1 cellular context compared by ENCODE assay signal in the genomic region with DNA sequence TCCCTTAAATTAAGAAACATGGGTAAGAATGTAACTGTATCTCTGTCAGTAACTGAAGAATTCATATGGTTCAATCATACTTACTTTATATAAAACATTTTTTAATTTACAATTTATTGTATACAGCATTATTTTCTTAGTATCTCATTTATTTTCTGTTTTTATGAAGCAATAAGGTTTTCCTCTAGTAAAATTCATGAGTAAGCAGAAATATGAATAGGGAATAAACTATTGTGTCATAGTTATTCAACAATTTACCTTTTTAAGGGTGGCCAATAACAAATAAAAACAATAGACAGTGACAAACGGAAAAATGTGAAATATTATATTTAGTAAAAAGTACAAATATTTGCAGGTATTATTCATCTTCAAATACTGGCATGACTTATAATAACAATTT.
A peak's percentile ranks its signal among the peaks of the same experiment; 100 is the strongest.
TF ChIP-seq lines count a peak whose summit lies in the region.

No MANE protein-coding gene starts in this region.

TF ChIP-seq in HepG2, 621 proteins besides CTCF, POLR2A, EP300 and RAD21:
- TF ChIP-seq ZFY (CRISPR knock-in tag; IDR thresholded peaks at IDR 0.05) (no peak), MAFF (IDR thresholded peaks at IDR 0.05; ENCODE audit: low read depth, low read length) (peak; percentile 53; the same call in 1 of the 2 replicates), MAFK (conservative IDR thresholded peaks at IDR 0.05 in 1 of 2, IDR thresholded peaks at IDR 0.05 in 1 of 2; ENCODE audit: low read length in 2 of 2) (peak; percentile 27 to 77; a peak in 3 of 4 replicates)
TF ChIP-seq in HepG2: peak in this region for 2.
